ENCODE assay signal across 8 cellular contexts in genomic region chr9:120713257-120714087, GRCh38. TPM values are rescaled to one million over a fixed set of nuclear protein-coding genes. Genes with fewer than 3 reads are reported as not detected.
DNase-seq lines count a peak whose midpoint lies in the region; ATAC-seq, FAIRE-seq and TF ChIP-seq lines count a peak whose summit lies in the region.

No MANE protein-coding gene starts in this region.

- POLR2A ChIA-PET in A673 (lab: Charles Lee; ENCODE audit: low non-redundant PET) (no interaction called here), H1 (lab: Charles Lee; ENCODE audit: partially characterized antibody) (no interaction called here)

- FAIRE-seq in H1 (lab: Jason Lieb, UNC), result no peak

- WGBS in H1 (ENCODE audit: extremely low coverage in 1 of 2, insufficient coverage in 1 of 2, insufficient read length in 1 of 2, insufficient replicate concordance in 2 of 2, low coverage in 1 of 2, low lambda C conversion rate in 2 of 2, missing lambda C conversion rate in 1 of 2), 2 experiments, result 8% methylated on average over 19 of the region's 50 CpGs; no CpG with 5 or more reads in 1 of the 2 experiments

- peak overlapping the region; percentile 78 for H3K4me3 ChIP-seq in A673 (ENCODE audit: low read depth, low read length, poor library complexity, severe bottlenecking)
- peak overlapping the region; percentile 85 for H3K4me3 ChIP-seq in WERI-Rb-1 (ENCODE audit: low read depth, low read length)
- peak overlapping the region; percentile 56 to 81 (median 70) for H3K4me3 ChIP-seq in H1 (ENCODE audit: extremely low read depth in 1 of 4, insufficient read depth in 2 of 4, low read depth in 3 of 4, low read length in 4 of 4)
- H3K4me3 ChIP-seq in muscle layer of duodenum (ENCODE audit: low read depth in 1 of 2, low read length in 2 of 2), result peak overlapping the region; percentile 76 to 96
- peak overlapping the region; percentile 70 to 88 for H3K4me3 ChIP-seq in vagina

- H3K4me1 ChIP-seq in A673 (ENCODE audit: insufficient read depth, low read length, poor library complexity, severe bottlenecking) (peaks cover 46% of the 10 kb centered on the region), H1 (replicated peaks in 1 of 4; ENCODE audit: control insufficient read depth in 3 of 4, insufficient read depth in 4 of 4, low read length in 3 of 4) (peaks cover 0 to 9% (median 8%) of the 10 kb centered on the region in 4 experiments; a peak in 4 of 7 replicates), muscle layer of duodenum (ENCODE audit: control insufficient read depth in 1 of 2, insufficient read depth in 2 of 2, low read length in 2 of 2) (peaks cover 9 to 29% of the 10 kb centered on the region in 2 donors), vagina (peaks cover 59% of the 10 kb centered on the region)

- peaks cover 0 to 2% of the 10 kb centered on the region in 2 experiments for H4K20me1 ChIP-seq in H1 (replicated peaks in 1 of 2; ENCODE audit: control insufficient read depth in 1 of 2, insufficient read depth in 2 of 2, low read length in 2 of 2)

- CTCF ChIA-PET in A673 (lab: Charles Lee) (no interaction called here), H1 (lab: Charles Lee; ENCODE audit: partially characterized antibody) (interaction anchor here (1.4 kb wide), 1 partner anchor 16 kb away, joined by 4 read pairs; no protein-coding TSS in a partner anchor)

- no peak overlapping the region for H2BK12ac ChIP-seq in H1 (ENCODE audit: low read depth, low read length)

- H3K18ac ChIP-seq in H1 (ENCODE audit: extremely low read depth, low read length), result no peak overlapping the region

- no peaks in the 10 kb centered on the region for H3K79me2 ChIP-seq in H1 (ENCODE audit: control insufficient read depth in 1 of 2, insufficient read depth in 2 of 2, low read length in 2 of 2)

- no peak overlapping the region for H2BK15ac ChIP-seq in H1 (ENCODE audit: low read length)

- H3K9me3 ChIP-seq in A673 (ENCODE audit: low read depth, low read length, poor library complexity, severe bottlenecking) (no peaks in the 10 kb centered on the region), WERI-Rb-1 (ENCODE audit: severe bottlenecking) (no peaks in the 10 kb centered on the region), H1 (ENCODE audit: insufficient read depth in 2 of 2, low read depth in 1 of 2, low read length in 1 of 2) (no peaks in the 10 kb centered on the region), muscle layer of duodenum (ENCODE audit: control insufficient read depth in 1 of 2, low read length in 2 of 2) (no peaks in the 10 kb centered on the region), vagina (no peaks in the 10 kb centered on the region)

- H3K36me3 ChIP-seq in A673 (ENCODE audit: insufficient read depth, low read length, poor library complexity, severe bottlenecking) (no peaks in the 10 kb centered on the region), WERI-Rb-1 (no peaks in the 10 kb centered on the region), H1 (ENCODE audit: control insufficient read depth in 2 of 4, insufficient read depth in 4 of 4, low read length in 3 of 4) (no peaks in the 10 kb centered on the region), muscle layer of duodenum (ENCODE audit: control insufficient read depth in 1 of 2, insufficient read depth in 2 of 2, low read length in 2 of 2) (no peaks in the 10 kb centered on the region), vagina (no peaks in the 10 kb centered on the region)

- H3K4me2 ChIP-seq in H1 (ENCODE audit: insufficient read depth in 1 of 2, low read depth in 2 of 2, low read length in 2 of 2), result peak overlapping the region; percentile 73 to 81

- H3K27me3 ChIP-seq in A673 (replicated peaks; ENCODE audit: insufficient read depth, low read depth, low read length, poor library complexity) (no peaks in the 10 kb centered on the region), WERI-Rb-1 (ENCODE audit: insufficient read depth, low read depth, severe bottlenecking) (peaks cover 3% of the 10 kb centered on the region), H1 (replicated peaks in 1 of 4; ENCODE audit: control insufficient read depth in 3 of 4, extremely low read depth in 1 of 4, insufficient read depth in 3 of 4, low read length in 3 of 4) (peaks cover 4 to 17% (median 15%) of the 10 kb centered on the region in 4 experiments; a peak in 6 of 7 replicates), muscle layer of duodenum (ENCODE audit: low read depth, low read length) (no peaks in the 10 kb centered on the region), vagina (no peaks in the 10 kb centered on the region)

- TF ChIP-seq EP300 in H1 (IDR thresholded peaks at IDR 0.05; ENCODE audit: borderline replicate concordance in 1 of 2, low read depth in 2 of 2, low read length in 2 of 2), result no peak

- TF ChIP-seq POLR2A in H1 (IDR thresholded peaks at IDR 0.05; ENCODE audit: control extremely low read depth in 1 of 2, low read depth in 2 of 2, low read length in 2 of 2) (no peak), vagina (IDR thresholded peaks at IDR 0.05) (no peak)

- H3K27ac ChIP-seq in A673 (ENCODE audit: low read depth, low read length, poor library complexity, severe bottlenecking), result peak overlapping the region; percentile 90
- H3K27ac ChIP-seq in WERI-Rb-1, result no peak overlapping the region
- no peak overlapping the region for H3K27ac ChIP-seq in H1 (ENCODE audit: low read depth, low read length)
- H3K27ac ChIP-seq in muscle layer of duodenum (ENCODE audit: low read length), result peak overlapping the region; percentile 43
- H3K27ac ChIP-seq in vagina, result peak overlapping the region; percentile 80

- TF ChIP-seq RAD21 in H1 (IDR thresholded peaks at IDR 0.05 in 1 of 2, conservative IDR thresholded peaks at IDR 0.05 in 1 of 2; ENCODE audit: low read depth in 2 of 2, low read length in 2 of 2), result no peak

- H3K9ac ChIP-seq in H1 (replicated peaks in 1 of 4; ENCODE audit: extremely low read depth in 1 of 4, low read depth in 3 of 4, low read length in 3 of 4), result peak overlapping the region in 2 of 4 experiments; percentile 20 to 36; a peak in 4 of 7 replicates

- no peak for DNase-seq in A673 (ENCODE audit: low spot score)
- DNase-seq in HCEC 1CT, result peak; percentile 35
- DNase-seq in WERI-Rb-1, result peak; percentile 23
- peak in 1 of 2 experiments; percentile 61 for DNase-seq in H1 (ENCODE audit: low read depth in 1 of 2, low spot score in 2 of 2)
- DNase-seq in vagina (ENCODE audit: extremely low spot score in 2 of 2), result no peak

- no peak overlapping the region for H4K91ac ChIP-seq in H1 (replicated peaks; ENCODE audit: insufficient read length, low read length)

- no peak overlapping the region for H2BK5ac ChIP-seq in H1 (ENCODE audit: low read depth, low read length)

- H2AFZ ChIP-seq in H1 (ENCODE audit: low read length), result no peak overlapping the region; the same call in 1 of the 2 replicates

- no peak overlapping the region for H3K14ac ChIP-seq in H1 (ENCODE audit: insufficient read length)

- no peak overlapping the region for H3K4ac ChIP-seq in H1 (replicated peaks; ENCODE audit: insufficient read length, low read depth, low read length)

- H3K79me1 ChIP-seq in H1 (ENCODE audit: low read depth, low read length), result no peaks in the 10 kb centered on the region

- H4K8ac ChIP-seq in H1 (ENCODE audit: extremely low read depth, insufficient read depth, low read length), result peak overlapping the region; percentile 59; the same call in 1 of the 2 replicates

- intact Hi-C loops in A673 (cut with micrococcal nuclease; ENCODE audit: unreplicated experiment) (loop anchor here (5.0 kb wide), 1 partner anchor 91 kb away; no protein-coding TSS in a partner anchor), vagina (cut with DNase I) (no loop called here)

- no peak overlapping the region for H2BK20ac ChIP-seq in H1 (ENCODE audit: low read length)

- no peak overlapping the region for H2BK120ac ChIP-seq in H1 (replicated peaks; ENCODE audit: low read depth, low read length)

- no peak for TF ChIP-seq CTCF in A673 (conservative IDR thresholded peaks at IDR 0.05; ENCODE audit: low read depth, low read length)
- no peak for TF ChIP-seq CTCF in WERI-Rb-1 (IDR thresholded peaks at IDR 0.05; ENCODE audit: low read depth, low read length)
- no peak for TF ChIP-seq CTCF in H1 (IDR thresholded peaks at IDR 0.05; ENCODE audit: control extremely low read depth in 1 of 3, insufficient read depth in 1 of 3, low read depth in 1 of 3, low read length in 3 of 3)
- peak in 1 of 3 experiments; percentile 17 for TF ChIP-seq CTCF in vagina (IDR thresholded peaks at IDR 0.05)

- BruUV-seq in A673 (replicated peaks; lab: Mats Ljungman, UMichigan), result no TSS peak

- H3K23me2 ChIP-seq in H1 (ENCODE audit: low read depth, low read length), result peaks cover 13% of the 10 kb centered on the region; the same call in 1 of the 2 replicates

- H2AK5ac ChIP-seq in H1 (ENCODE audit: low read depth, low read length), result no peak overlapping the region

- ATAC-seq in HG02970 (IDR thresholded peaks at IDR 0.05; ENCODE audit: low FRiP score, unreplicated experiment), result no peak
- ATAC-seq in GM18861 (IDR thresholded peaks at IDR 0.05; ENCODE audit: unreplicated experiment), result no peak

- no peak overlapping the region for H3K23ac ChIP-seq in H1 (ENCODE audit: insufficient read length)

- H3K56ac ChIP-seq in H1 (replicated peaks; ENCODE audit: insufficient read length, low read depth, low read length), result no peak overlapping the region

- H4K5ac ChIP-seq in H1 (ENCODE audit: insufficient read length, low read depth, low read length), result no peak overlapping the region

TF ChIP-seq in H1, 55 proteins besides CTCF, POLR2A, EP300 and RAD21:
- TF ChIP-seq HDAC2 (IDR thresholded peaks at IDR 0.05; ENCODE audit: borderline replicate concordance in 1 of 2, low read depth in 2 of 2, low read length in 2 of 2) (0 out of 4 replicates have a peak, but pooled peaks of 1 of the 2 experiments have one; percentile 42), BRCA1 (IDR thresholded peaks at IDR 0.05; ENCODE audit: low read depth, low read length) (no peak), TAF7 (optimal IDR thresholded peaks at IDR 0.05; ENCODE audit: borderline replicate concordance, low read depth, low read length) (no peak), SUZ12 (IDR thresholded peaks at IDR 0.05; ENCODE audit: low read length) (peak; percentile 65)

RNA-seq across cellular contexts. Expression of gene MEGF9, which starts 0.8 kb away (rescaled TPM):
- total RNA-seq in A673 (2021) (11.5 and 12.2 TPM in 2 replicates), vagina (17.7 TPM)
- 1.3 and 1.8 TPM in 2 replicates for total RNA-seq in H1 (2021; fragmentation: NEBNext Ultra II Directional; extraction: Animal tissue kit (Norgen Biotek cat#: 25700))
- polyA plus RNA-seq in H1 (2011; rRNA removed), result 0.38 and 0.45 TPM in 2 replicates
- polyA plus RNA-seq in H1 (2011; cell fraction: cytosol; rRNA removed), result 0.44 TPM
- polyA plus RNA-seq in H1 (2011; cell fraction: nucleus; rRNA removed), result 0.34 TPM
- 0.55 to 1.1 TPM (median 0.70 TPM) in 4 replicates for polyA plus RNA-seq in H1 (2012, experiment 1 of 2)
- polyA plus RNA-seq in H1 (2012, experiment 2 of 2), result 0.09 TPM
- 1.1 TPM for polyA plus RNA-seq in H1 (2013, experiment 1 of 2)
- polyA plus RNA-seq in H1 (2013, experiment 2 of 2), result 1.1 TPM
- polyA minus RNA-seq in H1 (2011; rRNA and poly(A)+ RNA removed), result 0.79 and 1.2 TPM in 2 replicates
- polyA minus RNA-seq in H1 (2011; cell fraction: cytosol; rRNA and poly(A)+ RNA removed), result 0.95 TPM
- polyA minus RNA-seq in H1 (2011; cell fraction: nucleus; rRNA and poly(A)+ RNA removed), result 1.4 TPM

Comparison
In these comparisons a context has a peak if more than half of its experiments do, and no peak if none do; other contexts are left out.
1. DNase-seq: peak in HCEC 1CT (single experiment) and WERI-Rb-1 (single experiment); none in A673 (single experiment) and vagina (0 of 2).
2. H3K27ac ChIP-seq: peak in A673 (single experiment), muscle layer of duodenum (single experiment) and vagina (single experiment); none in WERI-Rb-1 (single experiment) and H1 (single experiment).
3. Peak in every context shown above with its lines, with median percentiles within 50 percentile points of each other: H3K4me3 ChIP-seq.